In the genomic region with DNA sequence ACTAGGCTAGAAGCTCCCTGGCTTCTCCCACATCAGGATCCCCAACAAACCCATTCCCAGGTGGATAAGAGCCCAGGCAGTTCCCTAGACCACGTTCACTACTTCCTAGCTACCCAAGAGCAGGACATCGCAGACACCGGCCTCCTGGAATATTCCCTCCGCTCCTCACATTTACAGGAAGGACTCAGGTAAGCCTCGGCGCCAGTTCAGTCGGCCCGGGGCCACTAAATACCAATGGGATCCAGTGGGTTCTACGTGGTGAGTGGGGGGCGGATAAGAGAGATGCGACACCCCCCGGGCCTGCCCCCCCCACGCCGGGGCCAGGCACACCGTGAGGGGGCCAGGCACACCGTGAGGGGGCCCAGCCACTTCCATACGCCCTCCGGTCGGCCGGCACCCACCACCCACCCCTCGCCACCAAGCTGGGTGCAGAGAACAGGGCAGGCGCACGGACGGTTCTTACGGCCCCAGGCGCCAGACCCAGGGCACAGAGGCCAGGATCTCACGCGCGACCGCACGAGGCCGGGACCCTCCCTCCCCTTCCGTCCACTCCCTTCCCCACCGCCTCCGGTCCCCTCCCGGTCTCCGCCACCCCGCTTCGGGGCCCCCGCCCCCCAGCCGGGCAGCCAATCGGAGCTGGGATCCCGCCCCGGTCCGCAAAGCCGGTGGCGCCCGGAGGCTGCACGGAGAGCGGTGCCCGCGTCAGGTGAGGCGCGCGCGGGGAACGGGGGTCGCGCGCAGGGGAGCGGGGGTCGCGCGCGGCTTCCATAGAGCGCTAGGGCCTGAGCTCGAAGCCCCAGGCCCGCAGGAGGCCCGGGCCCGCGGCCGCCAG, we compare ENCODE assay signal across 8 cellular contexts. TPM values are rescaled to one million over a fixed set of nuclear protein-coding genes. Genes with fewer than 3 reads are reported as not detected.
DNase-seq lines count a peak whose midpoint lies in the region; ATAC-seq and TF ChIP-seq lines count a peak whose summit lies in the region.

BLVRA (plus strand) TSS at position 652 of the 832 bp plus-strand sequence. CDS start 12,479 bp downstream, outside the sequence.

- H3K27me3 ChIP-seq in GM23338 (ENCODE audit: insufficient read depth) (peaks cover 35% of the 10 kb centered on the region), liver (ENCODE audit: control insufficient read depth in 4 of 4, insufficient read depth in 4 of 4, low read length in 3 of 4) (no peaks in the 10 kb centered on the region)

- ATAC-seq in GM23338: peak; percentile 79

- no peak within 1 kb of the TSS for H3K27ac Mint-ChIP-seq in GM23338

- H3K27me3 Mint-ChIP-seq in GM23338 (ENCODE audit: insufficient read depth, low read depth, poor library complexity): peaks cover 23% of the 10 kb centered on the region

- peak within 1 kb of the TSS; percentile 82 for H3K4me3 ChIP-seq in GM23338
- H3K4me3 ChIP-seq in liver (ENCODE audit: low read depth in 1 of 3, low read length in 3 of 3): peak within 1 kb of the TSS; percentile 58 to 85 (median 79)

- H3K4me1 ChIP-seq in GM23338 (ENCODE audit: insufficient read depth) (peaks cover 9% of the 10 kb centered on the region), liver (ENCODE audit: control insufficient read depth in 4 of 4, insufficient read depth in 4 of 4, low read length in 3 of 4) (peaks cover 0 to 10% (median 4%) of the 10 kb centered on the region in 4 donors)

- H2AFZ ChIP-seq in GM23338: peak within 1 kb of the TSS; percentile 99

- no peak for TF ChIP-seq RAD21 in liver (IDR thresholded peaks at IDR 0.05)

- peak; percentile 93 for DNase-seq in GM10266 (ENCODE audit: extremely low spot score)
- peak; percentile 76 for DNase-seq in GM23338 (ENCODE audit: low spot score)
- DNase-seq in M059J (ENCODE audit: low read depth): peak; percentile 49
- DNase-seq in activated CD4-positive, alpha-beta T cell treated with anti-CD3 and anti-CD28 coated beads for 48 hours: peak; percentile 65
- peak; percentile 56 for DNase-seq in dermis blood vessel endothelial cell
- peak; percentile 66 for DNase-seq in stimulated activated CD4-positive, alpha-beta T cell treated with anti-CD3 and anti-CD28 coated beads, Interleukin-4, amount 100 ng/mL, for 24 hours
- no peak for DNase-seq in HT-29 (ENCODE audit: low spot score)

- H4K20me1 ChIP-seq in GM23338 (replicated peaks; ENCODE audit: insufficient read depth): no peaks in the 10 kb centered on the region

- no peaks in the 10 kb centered on the region for H3K9me3 Mint-ChIP-seq in GM23338

- TF ChIP-seq CTCF in GM10266 (IDR thresholded peaks at IDR 0.05; ENCODE audit: control insufficient read depth, insufficient read depth, low read depth, missing control alignments): no peak
- TF ChIP-seq CTCF in GM23338 (conservative IDR thresholded peaks at IDR 0.05; ENCODE audit: low read depth in 2 of 2): no peak
- TF ChIP-seq CTCF in liver (IDR thresholded peaks at IDR 0.05; ENCODE audit: low read depth, low read length, missing input control): no peak

- 0 out of 2 replicates have a peak, but pooled peaks cover 6% of the 10 kb centered on the region for H3F3A ChIP-seq in GM23338 (replicated peaks; ENCODE audit: low read depth)

- H3K36me3 ChIP-seq in GM23338 (ENCODE audit: insufficient read depth): no peaks in the 10 kb centered on the region
- no peaks in the 10 kb centered on the region for H3K36me3 ChIP-seq in liver (ENCODE audit: control insufficient read depth in 4 of 4, insufficient read depth in 3 of 4, low read depth in 1 of 4, low read length in 3 of 4)

- H3K36me3 Mint-ChIP-seq in GM23338 (ENCODE audit: low read depth): no peaks in the 10 kb centered on the region

- H3K4me2 ChIP-seq in GM23338: peak within 1 kb of the TSS; percentile 96

- no peaks in the 10 kb centered on the region for H3K9me3 ChIP-seq in liver (ENCODE audit: control insufficient read depth in 4 of 4, low read length in 3 of 4)

- H3K4me3 Mint-ChIP-seq in GM23338: peak within 1 kb of the TSS; percentile 80

- no peaks in the 10 kb centered on the region for H3K79me2 ChIP-seq in GM23338 (replicated peaks; ENCODE audit: insufficient read depth)

- H3K27ac ChIP-seq in GM23338 (ENCODE audit: low read depth): no peak within 1 kb of the TSS
- H3K27ac ChIP-seq in liver (ENCODE audit: low read depth in 1 of 2, low read length in 2 of 2): peak within 1 kb of the TSS; percentile 54

- peaks cover 22% of the 10 kb centered on the region for H3K4me1 Mint-ChIP-seq in GM23338

- 8% methylated on average over 72 of the region's 72 CpGs for WGBS in liver

- peak within 1 kb of the TSS; percentile 16 to 78 for H3K9ac ChIP-seq in liver (ENCODE audit: low read depth in 1 of 2, low read length in 2 of 2)

- H3K9me2 ChIP-seq in GM23338 (ENCODE audit: insufficient read depth): peaks cover 4% of the 10 kb centered on the region; the same call in 1 of the 2 replicates

TF ChIP-seq in GM23338, 12 proteins besides CTCF, POLR2A, EP300 and RAD21:
- TF ChIP-seq ETS1 (IDR thresholded peaks at IDR 0.05) (no peak), POLR2AphosphoS5 (IDR thresholded peaks at IDR 0.05; ENCODE audit: low read depth) (peak; percentile 70)
TF ChIP-seq in GM23338: peak in this region for 1.

TF ChIP-seq in liver, 16 proteins besides CTCF, POLR2A, EP300 and RAD21:
- no peak for TF ChIP-seq TAF1 (conservative IDR thresholded peaks at IDR 0.05)
- TF ChIP-seq FOXA1 (IDR thresholded peaks at IDR 0.05): no peak
- no peak for TF ChIP-seq REST (IDR thresholded peaks at IDR 0.05)
- TF ChIP-seq GABPA (IDR thresholded peaks at IDR 0.05 in 1 of 2, conservative IDR thresholded peaks at IDR 0.05 in 1 of 2): no peak
- no peak for TF ChIP-seq EGR1 (IDR thresholded peaks at IDR 0.05; ENCODE audit: low read depth in 2 of 2)
- TF ChIP-seq YY1 (IDR thresholded peaks at IDR 0.05): no peak
- TF ChIP-seq HNF4G (IDR thresholded peaks at IDR 0.05): no peak
- TF ChIP-seq HNF4A (conservative IDR thresholded peaks at IDR 0.05): no peak
- no peak for TF ChIP-seq SP1 (IDR thresholded peaks at IDR 0.05)
- TF ChIP-seq, protein P1, sequence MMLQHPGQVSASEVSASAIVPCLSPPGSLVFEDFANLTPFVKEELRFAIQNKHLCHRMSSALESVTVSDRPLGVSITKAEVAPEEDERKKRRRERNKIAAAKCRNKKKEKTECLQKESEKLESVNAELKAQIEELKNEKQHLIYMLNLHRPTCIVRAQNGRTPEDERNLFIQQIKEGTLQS (IDR thresholded peaks at IDR 0.05): no peak
- no peak for TF ChIP-seq RXRA (IDR thresholded peaks at IDR 0.05)
- TF ChIP-seq, protein P2, sequence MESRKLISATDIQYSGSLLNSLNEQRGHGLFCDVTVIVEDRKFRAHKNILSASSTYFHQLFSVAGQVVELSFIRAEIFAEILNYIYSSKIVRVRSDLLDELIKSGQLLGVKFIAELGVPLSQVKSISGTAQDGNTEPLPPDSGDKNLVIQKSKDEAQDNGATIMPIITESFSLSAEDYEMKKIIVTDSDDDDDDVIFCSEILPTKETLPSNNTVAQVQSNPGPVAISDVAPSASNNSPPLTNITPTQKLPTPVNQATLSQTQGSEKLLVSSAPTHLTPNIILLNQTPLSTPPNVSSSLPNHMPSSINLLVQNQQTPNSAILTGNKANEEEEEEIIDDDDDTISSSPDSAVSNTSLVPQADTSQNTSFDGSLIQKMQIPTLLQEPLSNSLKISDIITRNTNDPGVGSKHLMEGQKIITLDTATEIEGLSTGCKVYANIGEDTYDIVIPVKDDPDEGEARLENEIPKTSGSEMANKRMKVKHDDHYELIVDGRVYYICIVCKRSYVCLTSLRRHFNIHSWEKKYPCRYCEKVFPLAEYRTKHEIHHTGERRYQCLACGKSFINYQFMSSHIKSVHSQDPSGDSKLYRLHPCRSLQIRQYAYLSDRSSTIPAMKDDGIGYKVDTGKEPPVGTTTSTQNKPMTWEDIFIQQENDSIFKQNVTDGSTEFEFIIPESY (IDR thresholded peaks at IDR 0.05): no peak
- TF ChIP-seq NR2F2 (IDR thresholded peaks at IDR 0.05): no peak
- TF ChIP-seq JUND (IDR thresholded peaks at IDR 0.05): no peak

RNA-seq across cellular contexts. Expression of gene BLVRA, which starts in this region (rescaled TPM):
- 17.0 and 20.4 TPM in 2 replicates for total RNA-seq in GM23338 (2014; rRNA removed; shearing (Covaris generic))
- polyA plus RNA-seq in GM23338 (2016; fragmentation: Nextera tagmentation; extraction: Ambion mirVana): 37.7 and 46.5 TPM in 2 replicates
- 30.6 and 43.6 TPM in 2 replicates for total RNA-seq in M059J (2014; rRNA removed; shearing (Covaris generic))
- total RNA-seq in dermis blood vessel endothelial cell: 22.8 and 32.0 TPM in 2 replicates
- 10 to 100 TPM in 1 of 2 donors, 1 to 10 TPM in 1; 5.1 to 23.5 TPM for total RNA-seq in liver
- polyA plus RNA-seq in liver: 1 to 10 TPM; 6.1 to 7.4 TPM
- 0.73 and 2.0 TPM in 2 replicates for total RNA-seq in HT-29 (2014; rRNA removed; shearing (Covaris generic))
